ENCODE assay signal across 19 cellular contexts in the genomic region with DNA sequence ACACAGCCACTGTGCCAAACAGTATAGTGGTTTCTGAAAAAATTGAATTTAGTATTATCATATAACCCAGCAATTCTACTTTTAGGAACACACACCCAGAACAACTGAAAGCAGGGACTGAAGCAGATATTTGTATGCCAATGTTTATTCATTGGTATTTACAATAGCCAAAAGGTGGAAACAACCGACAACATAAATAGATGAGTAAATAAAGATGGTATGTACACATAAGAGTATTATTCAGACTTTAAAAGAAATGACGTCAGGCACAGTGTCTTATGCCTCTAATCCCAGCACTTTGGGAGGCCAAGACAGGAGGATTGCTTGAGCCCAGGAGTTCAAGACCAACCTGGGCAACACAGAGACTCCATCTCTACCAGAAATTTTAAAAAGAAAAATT. TPM values are rescaled to one million over a fixed set of nuclear protein-coding genes. Genes with fewer than 3 reads are reported as not detected.
DNase-seq lines count a peak whose midpoint lies in the region; ATAC-seq, FAIRE-seq and TF ChIP-seq lines count a peak whose summit lies in the region.
"Had no signal": no experiment of that assay in that cellular context is flagged by ENCODE, and none has a peak within 500 bp of the region (broad histone marks: within the 10 kb centered on the region; RNA-seq: fewer than 3 reads in every experiment).

No MANE protein-coding gene starts in this region.

- H3K4me2 ChIP-seq in A549 (no peak overlapping the region), smooth muscle cell (no peak overlapping the region)

- TF ChIP-seq EP300 in A549 (IDR thresholded peaks at IDR 0.05): no peak
- no peak for TF ChIP-seq EP300 in esophagus muscularis mucosa (IDR thresholded peaks at IDR 0.05)

- peak overlapping the region; percentile 85 for H3K27ac Mint-ChIP-seq in activated CD4-positive, alpha-beta memory T cell treated with anti-CD3 and anti-CD28 coated beads for 36 hours
- H3K27ac Mint-ChIP-seq in activated CD4-positive, alpha-beta memory T cell treated with anti-CD3 and anti-CD28 coated beads, Interleukin-2, amount 10 ng/mL, durations not matched to agents 7 days and 5 days: no peak overlapping the region
- no peak overlapping the region for H3K27ac Mint-ChIP-seq in CD4-positive, alpha-beta memory T cell
- H3K27ac Mint-ChIP-seq: immature natural killer cell had no signal

- no peak overlapping the region for H2AFZ ChIP-seq in smooth muscle cell (ENCODE audit: low read depth)

- 20% methylated on average over 2 of the region's 2 CpGs for WGBS in A549 (ENCODE audit: missing lambda C conversion rate)
- 76% methylated on average over 2 of the region's 2 CpGs for WGBS in esophagus muscularis mucosa
- 85% methylated on average over 2 of the region's 2 CpGs for WGBS in smooth muscle cell (ENCODE audit: low lambda C conversion rate)

- H3K4me1 Mint-ChIP-seq in activated CD4-positive, alpha-beta memory T cell treated with anti-CD3 and anti-CD28 coated beads for 36 hours (ENCODE audit: low read depth): peaks cover 58% of the 10 kb centered on the region
- peaks cover 59% of the 10 kb centered on the region for H3K4me1 Mint-ChIP-seq in activated CD4-positive, alpha-beta memory T cell treated with anti-CD3 and anti-CD28 coated beads, Interleukin-2, amount 10 ng/mL, durations not matched to agents 7 days and 5 days
- H3K4me1 Mint-ChIP-seq in CD4-positive, alpha-beta memory T cell: peaks cover 2 to 23% (median 9%) of the 10 kb centered on the region in 4 donors
- H3K4me1 Mint-ChIP-seq: immature natural killer cell had no signal

- H3K4me3 ChIP-seq in A549 (no peak overlapping the region), MG63 (no peak overlapping the region), esophagus muscularis mucosa (no peak overlapping the region), smooth muscle cell (no peak overlapping the region)
- H3K4me3 ChIP-seq in CD4-positive, alpha-beta memory T cell (ENCODE audit: low read length in 2 of 2): no peak overlapping the region
- H3K4me3 ChIP-seq: coronary artery, sigmoid colon, SJCRH30 had no signal

- H3K4me1 ChIP-seq in A549 (no peaks in the 10 kb centered on the region), esophagus muscularis mucosa (peaks cover 25 to 50% (median 37%) of the 10 kb centered on the region in 4 donors), smooth muscle cell (ENCODE audit: low read depth) (peaks cover 17% of the 10 kb centered on the region)
- no peaks in the 10 kb centered on the region for H3K4me1 ChIP-seq in CD4-positive, alpha-beta memory T cell (ENCODE audit: insufficient read depth, low read length)
- H3K4me1 ChIP-seq: SJCRH30 had no signal

- intact Hi-C loops in activated CD4-positive, alpha-beta memory T cell treated with anti-CD3 and anti-CD28 coated beads for 36 hours (cut with micrococcal nuclease): loop anchor here (2.0 to 5.0 kb wide), 2 partner anchors 509 to 574 kb away; no protein-coding TSS in a partner anchor
- intact Hi-C loops in esophagus muscularis mucosa (cut with DNase I): no loop called here
- intact Hi-C loops in CD4-positive, alpha-beta memory T cell (cut with micrococcal nuclease): no loop called here

- peaks cover 2% of the 10 kb centered on the region for H3K9me3 Mint-ChIP-seq in activated CD4-positive, alpha-beta memory T cell treated with anti-CD3 and anti-CD28 coated beads for 36 hours
- H3K9me3 Mint-ChIP-seq in activated CD4-positive, alpha-beta memory T cell treated with anti-CD3 and anti-CD28 coated beads, Interleukin-2, amount 10 ng/mL, durations not matched to agents 7 days and 5 days: peaks cover 2% of the 10 kb centered on the region
- peaks cover 0 to 3% (median 0%) of the 10 kb centered on the region in 8 donors for H3K9me3 Mint-ChIP-seq in CD4-positive, alpha-beta memory T cell
- H3K9me3 Mint-ChIP-seq: activated naive CD4-positive, alpha-beta T cell treated with anti-CD3 and anti-CD28 coated beads, Interleukin-2, amount 50 U/mL, for 24 hours had no signal

- POLR2A ChIA-PET in activated CD4-positive, alpha-beta memory T cell treated with anti-CD3 and anti-CD28 coated beads for 36 hours (lab: Charles Lee): interaction anchor here (1.0 to 1.7 kb wide), 2 partner anchors 145 to 600 kb away, joined by 3 to 4 read pairs; no protein-coding TSS in a partner anchor
- POLR2A ChIA-PET in activated CD4-positive, alpha-beta memory T cell treated with anti-CD3 and anti-CD28 coated beads, Interleukin-2, amount 10 ng/mL, durations not matched to agents 7 days and 5 days (lab: Charles Lee): interaction anchor here (1.3 kb wide), 1 partner anchor 16 kb away, joined by 3 read pairs; no protein-coding TSS in a partner anchor
- POLR2A ChIA-PET in A549 (lab: Yijun Ruan, JAX): no interaction called here
- POLR2A ChIA-PET in CD4-positive, alpha-beta memory T cell (lab: Charles Lee; ENCODE audit: partially characterized antibody): no interaction called here

- H3K9ac ChIP-seq in smooth muscle cell (ENCODE audit: low read depth): no peak overlapping the region

- H3K36me3 ChIP-seq in MG63 (peaks cover 50% of the 10 kb centered on the region), esophagus muscularis mucosa (no peaks in the 10 kb centered on the region), smooth muscle cell (ENCODE audit: low read depth) (no peaks in the 10 kb centered on the region)
- no peaks in the 10 kb centered on the region for H3K36me3 ChIP-seq in CD4-positive, alpha-beta memory T cell (ENCODE audit: insufficient read depth, low read length)
- H3K36me3 ChIP-seq: brain microvascular endothelial cell, sigmoid colon, WERI-Rb-1 had no signal

- H3F3A ChIP-seq in smooth muscle cell (ENCODE audit: low read depth): peaks cover 3% of the 10 kb centered on the region

- H4K20me1 ChIP-seq in smooth muscle cell (ENCODE audit: low read depth): no peaks in the 10 kb centered on the region

- ATAC-seq in A549: no peak

- H3K27ac ChIP-seq in A549 (no peak overlapping the region), esophagus muscularis mucosa (replicated peaks in 1 of 4) (peak overlapping the region in 3 of 4 donors; percentile 20 to 44 (median 29)), smooth muscle cell (ENCODE audit: low read depth) (no peak overlapping the region)
- H3K27ac ChIP-seq in CD4-positive, alpha-beta memory T cell (ENCODE audit: low read depth, low read length): no peak overlapping the region
- H3K27ac ChIP-seq: brain microvascular endothelial cell, coronary artery, SJCRH30, WERI-Rb-1 had no signal

- H3K27me3 Mint-ChIP-seq in activated CD4-positive, alpha-beta memory T cell treated with anti-CD3 and anti-CD28 coated beads for 36 hours: no peaks in the 10 kb centered on the region
- no peaks in the 10 kb centered on the region for H3K27me3 Mint-ChIP-seq in activated CD4-positive, alpha-beta memory T cell treated with anti-CD3 and anti-CD28 coated beads, Interleukin-2, amount 10 ng/mL, durations not matched to agents 7 days and 5 days
- H3K27me3 Mint-ChIP-seq in CD4-positive, alpha-beta memory T cell: no peaks in the 10 kb centered on the region
- H3K27me3 Mint-ChIP-seq: activated naive CD4-positive, alpha-beta T cell treated with anti-CD3 and anti-CD28 coated beads, Interleukin-2, amount 50 U/mL, for 24 hours had no signal

- no peaks in the 10 kb centered on the region for H3K79me2 ChIP-seq in smooth muscle cell (ENCODE audit: low read depth)

- FAIRE-seq in A549 (lab: Jason Lieb, UNC): no peak
- FAIRE-seq: H1, urothelium cell line had no signal

- TF ChIP-seq POLR2A in A549 (IDR thresholded peaks at IDR 0.05; ENCODE audit: low read length) (no peak), esophagus muscularis mucosa (IDR thresholded peaks at IDR 0.05; ENCODE audit: low read depth) (no peak)

- CTCF ChIA-PET in activated CD4-positive, alpha-beta memory T cell treated with anti-CD3 and anti-CD28 coated beads for 36 hours (lab: Charles Lee): interaction anchor here (0.6 kb wide), 1 partner anchor 541 kb away, joined by 4 read pairs; no protein-coding TSS in a partner anchor
- CTCF ChIA-PET in activated CD4-positive, alpha-beta memory T cell treated with anti-CD3 and anti-CD28 coated beads, Interleukin-2, amount 10 ng/mL, durations not matched to agents 7 days and 5 days (lab: Charles Lee): no interaction called here
- CTCF ChIA-PET in A549 (lab: Yijun Ruan, JAX): no interaction called here
- CTCF ChIA-PET in CD4-positive, alpha-beta memory T cell (lab: Charles Lee; ENCODE audit: partially characterized antibody): no interaction called here

- H3K36me3 Mint-ChIP-seq in activated CD4-positive, alpha-beta memory T cell treated with anti-CD3 and anti-CD28 coated beads for 36 hours: peaks cover 31% of the 10 kb centered on the region
- H3K36me3 Mint-ChIP-seq in activated CD4-positive, alpha-beta memory T cell treated with anti-CD3 and anti-CD28 coated beads, Interleukin-2, amount 10 ng/mL, durations not matched to agents 7 days and 5 days (ENCODE audit: low read depth): peaks cover 36% of the 10 kb centered on the region
- peaks cover 0 to 3% of the 10 kb centered on the region in 2 donors for H3K36me3 Mint-ChIP-seq in CD4-positive, alpha-beta memory T cell
- H3K36me3 Mint-ChIP-seq: immature natural killer cell had no signal

- no peak overlapping the region for H3K4me3 Mint-ChIP-seq in activated CD4-positive, alpha-beta memory T cell treated with anti-CD3 and anti-CD28 coated beads for 36 hours
- H3K4me3 Mint-ChIP-seq in activated CD4-positive, alpha-beta memory T cell treated with anti-CD3 and anti-CD28 coated beads, Interleukin-2, amount 10 ng/mL, durations not matched to agents 7 days and 5 days: no peak overlapping the region
- no peak overlapping the region for H3K4me3 Mint-ChIP-seq in CD4-positive, alpha-beta memory T cell
- H3K4me3 Mint-ChIP-seq: CD14-positive monocyte, immature natural killer cell had no signal

- H3K27me3 ChIP-seq in MG63 (no peaks in the 10 kb centered on the region), esophagus muscularis mucosa (no peaks in the 10 kb centered on the region), smooth muscle cell (ENCODE audit: low read depth) (peaks cover 10% of the 10 kb centered on the region)
- H3K27me3 ChIP-seq in CD4-positive, alpha-beta memory T cell (ENCODE audit: insufficient read depth, low read length): no peaks in the 10 kb centered on the region
- H3K27me3 ChIP-seq: brain microvascular endothelial cell, sigmoid colon, SJCRH30 had no signal

- DNase-seq in activated CD4-positive, alpha-beta memory T cell treated with anti-CD3 and anti-CD28 coated beads for 36 hours: no peak
- no peak for DNase-seq in activated CD4-positive, alpha-beta memory T cell treated with anti-CD3 and anti-CD28 coated beads, Interleukin-2, amount 10 ng/mL, durations not matched to agents 7 days and 5 days
- DNase-seq in A549 (ENCODE audit: low read depth in 1 of 2, low spot score in 1 of 2) (peak in 1 of 2 experiments; percentile 17), MG63 (peak; percentile 27), esophagus muscularis mucosa (ENCODE audit: extremely low spot score) (no peak), NCI-H187 treated with DMSO at 0.1 percent for 48 hours (lab: John Stamatoyannopoulos, UW) (no peak), smooth muscle cell (lab: John Stamatoyannopoulos, UW; ENCODE audit: unreplicated experiment) (no peak)
- no peak for DNase-seq in CD4-positive, alpha-beta memory T cell
- DNase-seq: brain microvascular endothelial cell, immature natural killer cell, NCI-H524 treated with DMSO at 0.1 percent for 48 hours, sigmoid colon, SJCRH30, WERI-Rb-1 had no signal

- TF ChIP-seq CTCF in A549 (IDR thresholded peaks at IDR 0.05) (no peak), esophagus muscularis mucosa (IDR thresholded peaks at IDR 0.05) (no peak), smooth muscle cell (IDR thresholded peaks at IDR 0.05; ENCODE audit: borderline replicate concordance, insufficient read depth, poor library complexity, severe bottlenecking) (no peak)

- no peak for TF ChIP-seq RAD21 in A549 (conservative IDR thresholded peaks at IDR 0.05 in 1 of 2, IDR thresholded peaks at IDR 0.05 in 1 of 2)

- H3K9me3 ChIP-seq in A549: no peaks in the 10 kb centered on the region
- peaks cover 26% of the 10 kb centered on the region for H3K9me3 ChIP-seq in MG63
- H3K9me3 ChIP-seq in esophagus muscularis mucosa: no peaks in the 10 kb centered on the region
- H3K9me3 ChIP-seq in CD4-positive, alpha-beta memory T cell (ENCODE audit: control insufficient read depth in 1 of 2, low read length in 2 of 2): no peaks in the 10 kb centered on the region
- H3K9me3 ChIP-seq in smooth muscle cell (replicated peaks; ENCODE audit: low read depth): no peaks in the 10 kb centered on the region
- H3K9me3 ChIP-seq: sigmoid colon, SJCRH30 had no signal

RNA-seq across cellular contexts. Expression of gene CDCA7L, which starts 7.2 kb away (rescaled TPM):
- 10 to 100 TPM; 62.5 to 70.4 TPM for total RNA-seq in activated CD4-positive, alpha-beta memory T cell treated with anti-CD3 and anti-CD28 coated beads for 36 hours
- total RNA-seq in activated CD4-positive, alpha-beta memory T cell treated with anti-CD3 and anti-CD28 coated beads, Interleukin-2, amount 10 ng/mL, durations not matched to agents 7 days and 5 days: 10 to 100 TPM; 38.8 to 48.2 TPM
- polyA plus RNA-seq in A549 (2011; rRNA removed) (23.3 and 27.8 TPM in 2 replicates), A549 (2017; fragmentation: RNase III; extraction: RNeasy Plus Mini Kit Qiagen cat#74134 plus additional on column Dnase treatment) (16.9 to 20.8 TPM (median 17.4 TPM) in 3 replicates), smooth muscle cell (9.3 and 9.7 TPM in 2 replicates)
- 12.1 and 12.7 TPM in 2 replicates for polyA plus RNA-seq in A549 (2012; cell fraction: cytosol; rRNA removed)
- polyA plus RNA-seq in A549 (2012; cell fraction: nucleus; rRNA removed): 7.7 and 13.0 TPM in 2 replicates
- polyA minus RNA-seq in A549 (2011; rRNA and poly(A)+ RNA removed): 30.3 and 36.7 TPM in 2 replicates
- 94.0 and 118 TPM in 2 replicates for total RNA-seq in MG63 (2014; rRNA removed; shearing (Covaris generic); ENCODE audit: low replicate concordance)
- total RNA-seq in esophagus muscularis mucosa (10 to 100 TPM; 19.5 to 61.6 (median 25.2) TPM), smooth muscle cell (7.8 and 13.9 TPM in 2 replicates)
- total RNA-seq in CD4-positive, alpha-beta memory T cell: 10 to 100 TPM; 17.2 to 19.6 TPM
- polyA plus RNA-seq in CD4-positive, alpha-beta memory T cell: 10 to 100 TPM; 10.4 to 15.6 TPM

Comparison
In these comparisons a context has a peak if more than half of its experiments do, and no peak if none do; other contexts are left out.
1. H3K27ac ChIP-seq: peak in esophagus muscularis mucosa (3 of 4); none in A549 (0 of 2), CD4-positive, alpha-beta memory T cell (single experiment) and smooth muscle cell (single experiment).
2. POLR2A ChIA-PET loops: an anchor here in activated CD4-positive, alpha-beta memory T cell treated with anti-CD3 and anti-CD28 coated beads for 36 hours (1.0 to 1.7 kb wide) and activated CD4-positive, alpha-beta memory T cell treated with anti-CD3 and anti-CD28 coated beads, Interleukin-2, amount 10 ng/mL, durations not matched to agents 7 days and 5 days (1.3 kb wide); none called in A549 and CD4-positive, alpha-beta memory T cell.